In genomic region chr4:154528866-154529265, GRCh38 we compare ENCODE assay signal across 21 cellular contexts. TPM values are rescaled to one million over a fixed set of nuclear protein-coding genes. Genes with fewer than 3 reads are reported as not detected.
"Had no signal": no experiment of that assay in that cellular context is flagged by ENCODE, and none has a peak within 500 bp of the region (broad histone marks: within the 10 kb centered on the region; RNA-seq: fewer than 3 reads in every experiment).

No MANE protein-coding gene starts in this region.

- H3K27ac Mint-ChIP-seq: activated naive CD8-positive, alpha-beta T cell treated with anti-CD3 and anti-CD28 coated beads, Interleukin-2, amount 10 ng/mL, durations not matched to agents 7 days and 5 days; stimulated activated naive CD8-positive, alpha-beta T cell treated with anti-CD3 and anti-CD28 coated beads, Interleukin-15, Interleukin-2, amounts not matched to agents 100 ng/mL and 50 ng/mL, for 24 hours had no signal

- ATAC-seq: activated T-cell treated with anti-CD3 and anti-CD28 coated beads, Interleukin-2, amount 50 U/mL, for 4 hours; heart left ventricle had no signal

- H3K4me1 ChIP-seq: ascending aorta, colonic mucosa, heart left ventricle, left ventricle myocardium inferior had no signal

- DNase-seq: activated CD4-positive, alpha-beta T cell treated with anti-CD3 and anti-CD28 coated beads, Interleukin-2, amount 50 U/mL, for 48 hours; activated CD4-positive, CD25-positive, alpha-beta regulatory T cell treated with anti-CD3 and anti-CD28 coated beads, Interleukin-2, amount 50 U/mL, for 72 hours; activated gamma-delta T cell; activated naive CD8-positive, alpha-beta T cell treated with anti-CD3 and anti-CD28 coated beads, Interleukin-2, amount 10 ng/mL, durations not matched to agents 7 days and 5 days; activated T-cell treated with anti-CD3 and anti-CD28 coated beads, Interleukin-2, amount 50 U/mL, for 4 hours; colonic mucosa; effector CD8-positive, alpha-beta T cell; foreskin keratinocyte; heart left ventricle; left ventricle myocardium inferior; ovary; stimulated activated CD4-positive, alpha-beta T cell treated with anti-CD3 and anti-CD28 coated beads, Interleukin-4, amount 100 ng/mL, for 1 hour; stimulated activated CD8-positive, alpha-beta memory T cell treated with anti-CD3 and anti-CD28 coated beads, Interleukin-4, amount 100 ng/mL, for 48 hours; T-helper 9 cell had no signal

- H3K27ac ChIP-seq: ascending aorta, colonic mucosa, heart left ventricle, left ventricle myocardium inferior, ovary had no signal

- H3K4me3 Mint-ChIP-seq: activated naive CD8-positive, alpha-beta T cell treated with anti-CD3 and anti-CD28 coated beads, Interleukin-2, amount 10 ng/mL, durations not matched to agents 7 days and 5 days; activated T-cell treated with anti-CD3 and anti-CD28 coated beads, Interleukin-2, amount 50 U/mL, for 4 hours; neural crest cell; stimulated activated naive CD8-positive, alpha-beta T cell treated with anti-CD3 and anti-CD28 coated beads, Interleukin-15, Interleukin-2, amounts not matched to agents 100 ng/mL and 50 ng/mL, for 24 hours had no signal

- H3K9me3 ChIP-seq: ascending aorta, colonic mucosa, heart left ventricle, left ventricle myocardium inferior, ovary had no signal

- H3K4me3 ChIP-seq: ascending aorta, colonic mucosa, heart left ventricle, left ventricle myocardium inferior, ovary had no signal

- H3K27me3 ChIP-seq: ascending aorta, colonic mucosa, foreskin keratinocyte, ovary had no signal

- H3K36me3 ChIP-seq: ascending aorta, colonic mucosa, heart left ventricle, left ventricle myocardium inferior, ovary had no signal

- H3K9me3 Mint-ChIP-seq: activated naive CD8-positive, alpha-beta T cell treated with anti-CD3 and anti-CD28 coated beads, Interleukin-2, amount 10 ng/mL, durations not matched to agents 7 days and 5 days; activated T-cell treated with anti-CD3 and anti-CD28 coated beads, Interleukin-2, amount 50 U/mL, for 4 hours; neural crest cell; stimulated activated naive CD8-positive, alpha-beta T cell treated with anti-CD3 and anti-CD28 coated beads, Interleukin-15, Interleukin-2, amounts not matched to agents 100 ng/mL and 50 ng/mL, for 24 hours had no signal

- H3K36me3 Mint-ChIP-seq: activated naive CD8-positive, alpha-beta T cell treated with anti-CD3 and anti-CD28 coated beads, Interleukin-2, amount 10 ng/mL, durations not matched to agents 7 days and 5 days had no signal

RNA-seq across cellular contexts. Expression of gene FGB, which starts 33.9 kb away (rescaled TPM):
- total RNA-seq: activated naive CD8-positive, alpha-beta T cell treated with anti-CD3 and anti-CD28 coated beads, Interleukin-2, amount 10 ng/mL, durations not matched to agents 7 days and 5 days; cardiac septum; foreskin keratinocyte; left ventricle myocardium inferior; mesenteric fat pad; neural crest cell; temporal lobe; urinary bladder had no signal
- polyA plus RNA-seq: foreskin keratinocyte, ovary had no signal

RNA-seq across cellular contexts. Expression of gene DCHS2, which starts 37.3 kb away (rescaled TPM):
- total RNA-seq: ascending aorta, cardiac septum, foreskin keratinocyte, left ventricle myocardium inferior had no signal
- polyA plus RNA-seq: foreskin keratinocyte had no signal
